In the genomic region with DNA sequence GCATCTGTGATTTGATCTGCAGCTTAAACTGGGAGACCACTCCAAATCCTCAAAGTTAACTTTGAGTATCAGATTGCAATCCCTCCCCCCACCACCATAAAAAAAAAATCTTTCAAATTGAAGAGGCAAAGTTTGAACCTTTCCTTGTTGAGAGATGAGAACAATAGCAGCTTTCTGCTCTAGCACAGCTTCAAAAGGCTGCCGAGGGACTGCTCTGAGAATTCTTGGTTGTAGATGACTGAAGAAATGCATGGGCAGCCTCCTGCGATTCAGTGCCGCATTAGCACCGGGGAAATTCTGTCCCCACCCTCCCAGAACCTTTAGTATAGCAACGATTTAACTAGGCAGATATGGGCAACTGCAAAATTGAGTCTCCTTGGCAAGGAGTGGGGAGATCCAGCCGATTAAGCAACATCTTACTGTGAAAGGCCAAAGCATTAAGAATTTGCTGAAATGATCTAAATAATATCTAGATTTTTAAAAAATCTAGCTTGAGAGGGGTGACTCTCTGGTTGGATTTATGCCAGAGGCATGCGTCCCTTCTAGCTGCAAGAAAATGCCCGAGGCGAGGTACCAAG, we compare ENCODE assay signal across 2 cellular contexts.
TF ChIP-seq lines count a peak whose summit lies in the region.

No MANE protein-coding gene starts in this region.

TF ChIP-seq in H1, 55 proteins besides CTCF, POLR2A, EP300 and RAD21:
- TF ChIP-seq TAF7 (optimal IDR thresholded peaks at IDR 0.05; ENCODE audit: borderline replicate concordance, low read depth, low read length): no peak
- TF ChIP-seq CHD2 (IDR thresholded peaks at IDR 0.05; ENCODE audit: low read length): no peak
- TF ChIP-seq CHD1 (IDR thresholded peaks at IDR 0.05; ENCODE audit: low read depth, low read length): no peak
- no peak for TF ChIP-seq JUND (IDR thresholded peaks at IDR 0.05; ENCODE audit: low read length)
- TF ChIP-seq RBBP5 (IDR thresholded peaks at IDR 0.05; ENCODE audit: borderline replicate concordance, low read depth, low read length): no peak
- TF ChIP-seq, protein P1, sequence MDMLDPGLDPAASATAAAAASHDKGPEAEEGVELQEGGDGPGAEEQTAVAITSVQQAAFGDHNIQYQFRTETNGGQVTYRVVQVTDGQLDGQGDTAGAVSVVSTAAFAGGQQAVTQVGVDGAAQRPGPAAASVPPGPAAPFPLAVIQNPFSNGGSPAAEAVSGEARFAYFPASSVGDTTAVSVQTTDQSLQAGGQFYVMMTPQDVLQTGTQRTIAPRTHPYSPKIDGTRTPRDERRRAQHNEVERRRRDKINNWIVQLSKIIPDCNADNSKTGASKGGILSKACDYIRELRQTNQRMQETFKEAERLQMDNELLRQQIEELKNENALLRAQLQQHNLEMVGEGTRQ (IDR thresholded peaks at IDR 0.05; ENCODE audit: low read length): no peak
- TF ChIP-seq TCF12 (IDR thresholded peaks at IDR 0.05; ENCODE audit: low read depth, low read length): no peak
- TF ChIP-seq CBX8 (IDR thresholded peaks at IDR 0.05; ENCODE audit: borderline replicate concordance, low read depth, low read length): no peak
- no peak for TF ChIP-seq CREB1 (IDR thresholded peaks at IDR 0.05)

TF ChIP-seq in SK-N-SH, 30 proteins besides CTCF, POLR2A, EP300 and RAD21:
- no peak for TF ChIP-seq FOSL2 (IDR thresholded peaks at IDR 0.05; ENCODE audit: borderline replicate concordance, low read depth)
- no peak for TF ChIP-seq TEAD4 (IDR thresholded peaks at IDR 0.05; ENCODE audit: borderline replicate concordance, insufficient read depth)
- no peak for TF ChIP-seq GATA2 (CRISPR knock-in tag; IDR thresholded peaks at IDR 0.05)
TF ChIP-seq in SK-N-SH: peak in this region for 0.
